Comparison of ENCODE assay signal across 1 cellular context in genomic region chr10:97412891-97413304, GRCh38.
TF ChIP-seq lines count a peak whose summit lies in the region.

No MANE protein-coding gene starts in this region.

TF ChIP-seq in H1, 55 proteins besides CTCF, POLR2A, EP300 and RAD21:
- TF ChIP-seq SUZ12 (IDR thresholded peaks at IDR 0.05; ENCODE audit: low read length) = no peak
- TF ChIP-seq GABPA (IDR thresholded peaks at IDR 0.05; ENCODE audit: borderline replicate concordance, insufficient read depth, low read length) = no peak
- no peak for TF ChIP-seq HDAC6 (IDR thresholded peaks at IDR 0.05; ENCODE audit: low read depth, low read length)
- no peak for TF ChIP-seq TCF12 (IDR thresholded peaks at IDR 0.05; ENCODE audit: low read depth, low read length)
- no peak for TF ChIP-seq CHD2 (IDR thresholded peaks at IDR 0.05; ENCODE audit: low read length)
- TF ChIP-seq TAF7 (optimal IDR thresholded peaks at IDR 0.05; ENCODE audit: borderline replicate concordance, low read depth, low read length) = no peak
- TF ChIP-seq CEBPB (IDR thresholded peaks at IDR 0.05; ENCODE audit: low read depth, low read length) = no peak
- no peak for TF ChIP-seq USF2 (IDR thresholded peaks at IDR 0.05; ENCODE audit: low read length)
- no peak for TF ChIP-seq SP1 (IDR thresholded peaks at IDR 0.05; ENCODE audit: low read depth, low read length)
- TF ChIP-seq KDM5A (IDR thresholded peaks at IDR 0.05; ENCODE audit: low read length) = no peak
- TF ChIP-seq NRF1 (IDR thresholded peaks at IDR 0.05; ENCODE audit: low read depth, low read length) = no peak
- TF ChIP-seq GTF2F1 (IDR thresholded peaks at IDR 0.05; ENCODE audit: borderline replicate concordance, low read depth, low read length) = no peak
- TF ChIP-seq HDAC2 (IDR thresholded peaks at IDR 0.05; ENCODE audit: borderline replicate concordance in 1 of 2, low read depth in 2 of 2, low read length in 2 of 2) = no peak
- no peak for TF ChIP-seq CBX5 (IDR thresholded peaks at IDR 0.05; ENCODE audit: low read depth, low read length)
- no peak for TF ChIP-seq MAX (IDR thresholded peaks at IDR 0.05)
- TF ChIP-seq SRF (IDR thresholded peaks at IDR 0.05; ENCODE audit: low read depth, low read length) = no peak
